1 cellular context compared by ENCODE assay signal in genomic region chr3:48852151-48852550, GRCh38.
TF ChIP-seq lines count a peak whose summit lies in the region.

No MANE protein-coding gene starts in this region.

TF ChIP-seq in GM12878, 131 proteins besides CTCF, POLR2A, EP300 and RAD21:
- TF ChIP-seq ZBTB4 (CRISPR knock-in tag; IDR thresholded peaks at IDR 0.05), result no peak
- TF ChIP-seq TBL1XR1 (IDR thresholded peaks at IDR 0.05; ENCODE audit: low read depth, low read length), result no peak
- peak; percentile 56; the same call in 1 of the 2 replicates for TF ChIP-seq SPI1 (IDR thresholded peaks at IDR 0.05; ENCODE audit: borderline replicate concordance, insufficient read depth, low read depth, low read length)
TF ChIP-seq in GM12878: peak in this region for 1.
